Comparison of ENCODE assay signal across 1 cellular context in the genomic region with DNA sequence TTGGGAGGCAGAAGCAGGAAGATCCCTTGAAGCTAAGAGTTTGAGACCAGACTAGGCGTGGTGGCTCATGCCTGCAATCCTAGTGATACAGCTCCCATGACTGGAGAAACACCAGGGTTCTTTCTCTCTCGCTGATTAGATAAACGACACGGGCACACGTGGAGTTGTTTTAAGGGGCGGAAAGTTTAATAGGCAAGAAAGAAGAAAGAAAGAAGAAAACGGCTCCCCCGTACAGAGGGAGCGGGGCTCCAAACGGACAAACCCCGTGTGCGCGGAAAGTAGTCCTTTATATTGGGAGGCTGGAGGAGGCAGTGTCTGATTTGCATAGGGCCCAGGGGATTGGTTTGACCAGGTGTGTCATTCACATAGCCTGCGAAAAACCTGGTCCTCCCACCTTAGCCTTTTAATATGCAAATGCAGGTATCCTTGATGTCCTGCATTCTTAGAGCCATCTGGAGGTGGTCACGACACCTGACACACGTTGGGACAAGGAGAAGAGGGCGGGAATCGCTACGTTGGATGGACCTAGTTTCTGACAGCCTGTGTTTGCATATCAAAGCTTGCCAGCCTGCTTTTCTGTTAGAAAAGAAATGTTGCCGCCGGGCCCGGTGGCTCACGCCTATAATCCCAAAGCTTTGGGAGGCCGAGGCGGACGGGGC.
A peak's percentile ranks its signal among the peaks of the same experiment; 100 is the strongest.
TF ChIP-seq lines count a peak whose summit lies in the region.

No MANE protein-coding gene starts in this region.

TF ChIP-seq in H1, 55 proteins besides CTCF, POLR2A, EP300 and RAD21:
- TF ChIP-seq GABPA (IDR thresholded peaks at IDR 0.05; ENCODE audit: borderline replicate concordance, insufficient read depth, low read length) (no peak), CBX8 (IDR thresholded peaks at IDR 0.05; ENCODE audit: borderline replicate concordance, low read depth, low read length) (no peak), GTF2F1 (IDR thresholded peaks at IDR 0.05; ENCODE audit: borderline replicate concordance, low read depth, low read length) (peak; percentile 96), TBP (IDR thresholded peaks at IDR 0.05; ENCODE audit: low read depth, low read length) (peak; percentile 94), EZH2 (IDR thresholded peaks at IDR 0.05; ENCODE audit: low read depth, low read length, severe bottlenecking) (no peak), CTBP2 (IDR thresholded peaks at IDR 0.05; ENCODE audit: borderline replicate concordance, insufficient read depth, insufficient read length, low read length) (no peak), TAF7 (optimal IDR thresholded peaks at IDR 0.05; ENCODE audit: borderline replicate concordance, low read depth, low read length) (peak; percentile 63), KDM1A (IDR thresholded peaks at IDR 0.05; ENCODE audit: borderline replicate concordance, low read length) (no peak), HDAC2 (IDR thresholded peaks at IDR 0.05; ENCODE audit: borderline replicate concordance in 1 of 2, low read depth in 2 of 2, low read length in 2 of 2) (no peak), RFX5 (IDR thresholded peaks at IDR 0.05; ENCODE audit: borderline replicate concordance, low read depth, low read length) (no peak), YY1 (IDR thresholded peaks at IDR 0.05; ENCODE audit: low read depth, low read length) (no peak), SP1 (IDR thresholded peaks at IDR 0.05; ENCODE audit: low read depth, low read length) (no peak), CHD1 (IDR thresholded peaks at IDR 0.05; ENCODE audit: low read depth, low read length) (no peak), JUN (IDR thresholded peaks at IDR 0.05; ENCODE audit: low read depth, low read length) (no peak), FOSL1 (IDR thresholded peaks at IDR 0.05; ENCODE audit: insufficient read depth, low read depth, low read length) (no peak), RBBP5 (IDR thresholded peaks at IDR 0.05; ENCODE audit: borderline replicate concordance, low read depth, low read length) (no peak), EGR1 (IDR thresholded peaks at IDR 0.05; ENCODE audit: borderline replicate concordance, low read depth, low read length) (no peak), KDM5A (IDR thresholded peaks at IDR 0.05; ENCODE audit: low read length) (no peak), POU5F1 (IDR thresholded peaks at IDR 0.05; ENCODE audit: low read depth, low read length) (peak; percentile 38; the same call in 1 of the 2 replicates), SP4 (IDR thresholded peaks at IDR 0.05; ENCODE audit: low read length) (0 out of 2 replicates have a peak, but pooled peaks have one; percentile 36), SAP30 (IDR thresholded peaks at IDR 0.05; ENCODE audit: insufficient read depth, insufficient replicate concordance, low read length) (no peak), KDM4A (IDR thresholded peaks at IDR 0.05; ENCODE audit: low read depth, low read length, severe bottlenecking) (no peak), SIRT6 (IDR thresholded peaks at IDR 0.05; ENCODE audit: low read length) (no peak), CEBPB (IDR thresholded peaks at IDR 0.05; ENCODE audit: low read depth, low read length) (no peak), JUND (IDR thresholded peaks at IDR 0.05; ENCODE audit: low read length) (peak; percentile 36; the same call in 1 of the 2 replicates), BACH1 (IDR thresholded peaks at IDR 0.05; ENCODE audit: low read length) (peak; percentile 17; the same call in 1 of the 2 replicates), ZNF274 (IDR thresholded peaks at IDR 0.05; ENCODE audit: borderline replicate concordance, extremely low read depth, low read length) (no peak), SIX5 (IDR thresholded peaks at IDR 0.05; ENCODE audit: low read depth, low read length) (no peak), BRCA1 (IDR thresholded peaks at IDR 0.05; ENCODE audit: low read depth, low read length) (no peak), TAF1 (IDR thresholded peaks at IDR 0.05; ENCODE audit: low read depth, low read length) (peak; percentile 82), POLR2AphosphoS5 (IDR thresholded peaks at IDR 0.05; ENCODE audit: low read depth, low read length) (peak; percentile 90), SP2 (IDR thresholded peaks at IDR 0.05; ENCODE audit: low read length) (no peak), CHD2 (IDR thresholded peaks at IDR 0.05; ENCODE audit: low read length) (no peak; the same call in 1 of the 2 replicates), ASH2L (IDR thresholded peaks at IDR 0.05; ENCODE audit: low read length) (peak; percentile 1), SIN3A (conservative IDR thresholded peaks at IDR 0.05 in 1 of 2, IDR thresholded peaks at IDR 0.05 in 1 of 2; ENCODE audit: low read depth in 1 of 2, low read length in 2 of 2) (peak; percentile 64 to 88; a peak in 2 of 4 replicates), BCL11A (IDR thresholded peaks at IDR 0.05; ENCODE audit: low read depth in 2 of 2, low read length in 2 of 2) (no peak), NANOG (IDR thresholded peaks at IDR 0.05; ENCODE audit: insufficient read depth, low read depth, low read length, poor library complexity, severe bottlenecking) (peak; percentile 52), TCF12 (IDR thresholded peaks at IDR 0.05; ENCODE audit: low read depth, low read length) (peak; percentile 93), PHF8 (conservative IDR thresholded peaks at IDR 0.05; ENCODE audit: low read depth, low read length) (peak; percentile 82), CBX5 (IDR thresholded peaks at IDR 0.05; ENCODE audit: low read depth, low read length) (no peak), HDAC6 (IDR thresholded peaks at IDR 0.05; ENCODE audit: low read depth, low read length) (no peak), RXRA (IDR thresholded peaks at IDR 0.05; ENCODE audit: insufficient read depth, low read depth, low read length) (no peak), CREB1 (IDR thresholded peaks at IDR 0.05) (no peak), MAFK (IDR thresholded peaks at IDR 0.05; ENCODE audit: low read depth, low read length) (no peak), RNF2 (IDR thresholded peaks at IDR 0.05; ENCODE audit: borderline replicate concordance, low read depth, low read length, missing control alignments, poor library complexity, severe bottlenecking) (no peak), TEAD4 (IDR thresholded peaks at IDR 0.05; ENCODE audit: low read depth, low read length) (peak; percentile 72; the same call in 1 of the 2 replicates), SRF (IDR thresholded peaks at IDR 0.05; ENCODE audit: low read depth, low read length) (no peak), NRF1 (IDR thresholded peaks at IDR 0.05; ENCODE audit: low read depth, low read length) (no peak), SUZ12 (IDR thresholded peaks at IDR 0.05; ENCODE audit: low read length) (no peak)
- TF ChIP-seq, protein P1, sequence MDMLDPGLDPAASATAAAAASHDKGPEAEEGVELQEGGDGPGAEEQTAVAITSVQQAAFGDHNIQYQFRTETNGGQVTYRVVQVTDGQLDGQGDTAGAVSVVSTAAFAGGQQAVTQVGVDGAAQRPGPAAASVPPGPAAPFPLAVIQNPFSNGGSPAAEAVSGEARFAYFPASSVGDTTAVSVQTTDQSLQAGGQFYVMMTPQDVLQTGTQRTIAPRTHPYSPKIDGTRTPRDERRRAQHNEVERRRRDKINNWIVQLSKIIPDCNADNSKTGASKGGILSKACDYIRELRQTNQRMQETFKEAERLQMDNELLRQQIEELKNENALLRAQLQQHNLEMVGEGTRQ (IDR thresholded peaks at IDR 0.05; ENCODE audit: low read length), result no peak
- TF ChIP-seq, protein P2, sequence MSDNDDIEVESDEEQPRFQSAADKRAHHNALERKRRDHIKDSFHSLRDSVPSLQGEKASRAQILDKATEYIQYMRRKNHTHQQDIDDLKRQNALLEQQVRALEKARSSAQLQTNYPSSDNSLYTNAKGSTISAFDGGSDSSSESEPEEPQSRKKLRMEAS (IDR thresholded peaks at IDR 0.05), result peak; percentile 73
- TF ChIP-seq, protein P3, sequence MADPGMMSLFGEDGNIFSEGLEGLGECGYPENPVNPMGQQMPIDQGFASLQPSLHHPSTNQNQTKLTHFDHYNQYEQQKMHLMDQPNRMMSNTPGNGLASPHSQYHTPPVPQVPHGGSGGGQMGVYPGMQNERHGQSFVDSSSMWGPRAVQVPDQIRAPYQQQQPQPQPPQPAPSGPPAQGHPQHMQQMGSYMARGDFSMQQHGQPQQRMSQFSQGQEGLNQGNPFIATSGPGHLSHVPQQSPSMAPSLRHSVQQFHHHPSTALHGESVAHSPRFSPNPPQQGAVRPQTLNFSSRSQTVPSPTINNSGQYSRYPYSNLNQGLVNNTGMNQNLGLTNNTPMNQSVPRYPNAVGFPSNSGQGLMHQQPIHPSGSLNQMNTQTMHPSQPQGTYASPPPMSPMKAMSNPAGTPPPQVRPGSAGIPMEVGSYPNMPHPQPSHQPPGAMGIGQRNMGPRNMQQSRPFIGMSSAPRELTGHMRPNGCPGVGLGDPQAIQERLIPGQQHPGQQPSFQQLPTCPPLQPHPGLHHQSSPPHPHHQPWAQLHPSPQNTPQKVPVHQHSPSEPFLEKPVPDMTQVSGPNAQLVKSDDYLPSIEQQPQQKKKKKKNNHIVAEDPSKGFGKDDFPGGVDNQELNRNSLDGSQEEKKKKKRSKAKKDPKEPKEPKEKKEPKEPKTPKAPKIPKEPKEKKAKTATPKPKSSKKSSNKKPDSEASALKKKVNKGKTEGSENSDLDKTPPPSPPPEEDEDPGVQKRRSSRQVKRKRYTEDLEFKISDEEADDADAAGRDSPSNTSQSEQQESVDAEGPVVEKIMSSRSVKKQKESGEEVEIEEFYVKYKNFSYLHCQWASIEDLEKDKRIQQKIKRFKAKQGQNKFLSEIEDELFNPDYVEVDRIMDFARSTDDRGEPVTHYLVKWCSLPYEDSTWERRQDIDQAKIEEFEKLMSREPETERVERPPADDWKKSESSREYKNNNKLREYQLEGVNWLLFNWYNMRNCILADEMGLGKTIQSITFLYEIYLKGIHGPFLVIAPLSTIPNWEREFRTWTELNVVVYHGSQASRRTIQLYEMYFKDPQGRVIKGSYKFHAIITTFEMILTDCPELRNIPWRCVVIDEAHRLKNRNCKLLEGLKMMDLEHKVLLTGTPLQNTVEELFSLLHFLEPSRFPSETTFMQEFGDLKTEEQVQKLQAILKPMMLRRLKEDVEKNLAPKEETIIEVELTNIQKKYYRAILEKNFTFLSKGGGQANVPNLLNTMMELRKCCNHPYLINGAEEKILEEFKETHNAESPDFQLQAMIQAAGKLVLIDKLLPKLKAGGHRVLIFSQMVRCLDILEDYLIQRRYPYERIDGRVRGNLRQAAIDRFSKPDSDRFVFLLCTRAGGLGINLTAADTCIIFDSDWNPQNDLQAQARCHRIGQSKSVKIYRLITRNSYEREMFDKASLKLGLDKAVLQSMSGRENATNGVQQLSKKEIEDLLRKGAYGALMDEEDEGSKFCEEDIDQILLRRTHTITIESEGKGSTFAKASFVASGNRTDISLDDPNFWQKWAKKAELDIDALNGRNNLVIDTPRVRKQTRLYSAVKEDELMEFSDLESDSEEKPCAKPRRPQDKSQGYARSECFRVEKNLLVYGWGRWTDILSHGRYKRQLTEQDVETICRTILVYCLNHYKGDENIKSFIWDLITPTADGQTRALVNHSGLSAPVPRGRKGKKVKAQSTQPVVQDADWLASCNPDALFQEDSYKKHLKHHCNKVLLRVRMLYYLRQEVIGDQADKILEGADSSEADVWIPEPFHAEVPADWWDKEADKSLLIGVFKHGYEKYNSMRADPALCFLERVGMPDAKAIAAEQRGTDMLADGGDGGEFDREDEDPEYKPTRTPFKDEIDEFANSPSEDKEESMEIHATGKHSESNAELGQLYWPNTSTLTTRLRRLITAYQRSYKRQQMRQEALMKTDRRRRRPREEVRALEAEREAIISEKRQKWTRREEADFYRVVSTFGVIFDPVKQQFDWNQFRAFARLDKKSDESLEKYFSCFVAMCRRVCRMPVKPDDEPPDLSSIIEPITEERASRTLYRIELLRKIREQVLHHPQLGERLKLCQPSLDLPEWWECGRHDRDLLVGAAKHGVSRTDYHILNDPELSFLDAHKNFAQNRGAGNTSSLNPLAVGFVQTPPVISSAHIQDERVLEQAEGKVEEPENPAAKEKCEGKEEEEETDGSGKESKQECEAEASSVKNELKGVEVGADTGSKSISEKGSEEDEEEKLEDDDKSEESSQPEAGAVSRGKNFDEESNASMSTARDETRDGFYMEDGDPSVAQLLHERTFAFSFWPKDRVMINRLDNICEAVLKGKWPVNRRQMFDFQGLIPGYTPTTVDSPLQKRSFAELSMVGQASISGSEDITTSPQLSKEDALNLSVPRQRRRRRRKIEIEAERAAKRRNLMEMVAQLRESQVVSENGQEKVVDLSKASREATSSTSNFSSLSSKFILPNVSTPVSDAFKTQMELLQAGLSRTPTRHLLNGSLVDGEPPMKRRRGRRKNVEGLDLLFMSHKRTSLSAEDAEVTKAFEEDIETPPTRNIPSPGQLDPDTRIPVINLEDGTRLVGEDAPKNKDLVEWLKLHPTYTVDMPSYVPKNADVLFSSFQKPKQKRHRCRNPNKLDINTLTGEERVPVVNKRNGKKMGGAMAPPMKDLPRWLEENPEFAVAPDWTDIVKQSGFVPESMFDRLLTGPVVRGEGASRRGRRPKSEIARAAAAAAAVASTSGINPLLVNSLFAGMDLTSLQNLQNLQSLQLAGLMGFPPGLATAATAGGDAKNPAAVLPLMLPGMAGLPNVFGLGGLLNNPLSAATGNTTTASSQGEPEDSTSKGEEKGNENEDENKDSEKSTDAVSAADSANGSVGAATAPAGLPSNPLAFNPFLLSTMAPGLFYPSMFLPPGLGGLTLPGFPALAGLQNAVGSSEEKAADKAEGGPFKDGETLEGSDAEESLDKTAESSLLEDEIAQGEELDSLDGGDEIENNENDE (IDR thresholded peaks at IDR 0.05; ENCODE audit: insufficient replicate concordance, low read length), result no peak
- TF ChIP-seq, protein P4, sequence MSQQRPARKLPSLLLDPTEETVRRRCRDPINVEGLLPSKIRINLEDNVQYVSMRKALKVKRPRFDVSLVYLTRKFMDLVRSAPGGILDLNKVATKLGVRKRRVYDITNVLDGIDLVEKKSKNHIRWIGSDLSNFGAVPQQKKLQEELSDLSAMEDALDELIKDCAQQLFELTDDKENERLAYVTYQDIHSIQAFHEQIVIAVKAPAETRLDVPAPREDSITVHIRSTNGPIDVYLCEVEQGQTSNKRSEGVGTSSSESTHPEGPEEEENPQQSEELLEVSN (IDR thresholded peaks at IDR 0.05), result peak; percentile 94
- TF ChIP-seq, protein P5, sequence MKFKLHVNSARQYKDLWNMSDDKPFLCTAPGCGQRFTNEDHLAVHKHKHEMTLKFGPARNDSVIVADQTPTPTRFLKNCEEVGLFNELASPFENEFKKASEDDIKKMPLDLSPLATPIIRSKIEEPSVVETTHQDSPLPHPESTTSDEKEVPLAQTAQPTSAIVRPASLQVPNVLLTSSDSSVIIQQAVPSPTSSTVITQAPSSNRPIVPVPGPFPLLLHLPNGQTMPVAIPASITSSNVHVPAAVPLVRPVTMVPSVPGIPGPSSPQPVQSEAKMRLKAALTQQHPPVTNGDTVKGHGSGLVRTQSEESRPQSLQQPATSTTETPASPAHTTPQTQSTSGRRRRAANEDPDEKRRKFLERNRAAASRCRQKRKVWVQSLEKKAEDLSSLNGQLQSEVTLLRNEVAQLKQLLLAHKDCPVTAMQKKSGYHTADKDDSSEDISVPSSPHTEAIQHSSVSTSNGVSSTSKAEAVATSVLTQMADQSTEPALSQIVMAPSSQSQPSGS (IDR thresholded peaks at IDR 0.05; ENCODE audit: low read length), result no peak
- TF ChIP-seq, protein P6, sequence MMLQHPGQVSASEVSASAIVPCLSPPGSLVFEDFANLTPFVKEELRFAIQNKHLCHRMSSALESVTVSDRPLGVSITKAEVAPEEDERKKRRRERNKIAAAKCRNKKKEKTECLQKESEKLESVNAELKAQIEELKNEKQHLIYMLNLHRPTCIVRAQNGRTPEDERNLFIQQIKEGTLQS (IDR thresholded peaks at IDR 0.05; ENCODE audit: insufficient read depth, low read depth, low read length), result no peak
